In genomic region chr7:33932221-33932620, GRCh38 we compare ENCODE assay signal across 13 cellular contexts. TPM values are rescaled to one million over a fixed set of nuclear protein-coding genes. Genes with fewer than 3 reads are reported as not detected.
A peak's percentile ranks its signal among the peaks of the same experiment; 100 is the strongest.
DNase-seq lines count a peak whose midpoint lies in the region; ATAC-seq, FAIRE-seq and TF ChIP-seq lines count a peak whose summit lies in the region.
"Had no signal": no experiment of that assay in that cellular context is flagged by ENCODE, and none has a peak within 500 bp of the region (broad histone marks: within the 10 kb centered on the region; RNA-seq: fewer than 3 reads in every experiment).

No MANE protein-coding gene starts in this region.

- intact Hi-C loops in breast epithelium (cut with DNase I; ENCODE audit: low total_unique reads) (no loop called here), MCF 10A (cut with micrococcal nuclease) (loop anchor here (2.0 kb wide), 4 partner anchors 473 to 747 kb away; no protein-coding TSS in a partner anchor), upper lobe of right lung (cut with DNase I) (no loop called here)

- DNase-seq in breast epithelium (ENCODE audit: low spot score in 2 of 2) (no peak), MCF 10A (ENCODE audit: unreplicated experiment) (no peak), cerebellar cortex (ENCODE audit: low spot score) (peak; percentile 76), myocyte (ENCODE audit: low read depth) (peak; percentile 45), upper lobe of right lung (no peak), NCI-H524 treated with DMSO at 0.1 percent for 48 hours (lab: John Stamatoyannopoulos, UW) (no peak), GM19239 (ENCODE audit: insufficient read length, low spot score) (no peak), H4 (ENCODE audit: low spot score) (no peak)

- H3K27me3 Mint-ChIP-seq in MCF 10A (ENCODE audit: insufficient read depth, unreplicated experiment) = no peaks in the 10 kb centered on the region

- no peaks in the 10 kb centered on the region for H3K9me3 Mint-ChIP-seq in MCF 10A (ENCODE audit: unreplicated experiment)
- H3K9me3 Mint-ChIP-seq: activated CD8-positive, alpha-beta T cell treated with anti-CD3 and anti-CD28 coated beads for 36 hours; activated T-helper 2 cell treated with anti-CD3 and anti-CD28 coated beads, Interferon-gamma antibody, Interleukin-2, Interleukin-4, amounts not matched to agents 10 μg/mL and 5 μg/mL and 100 μg/mL, durations not matched to agents 14 hours and 24 hours and 36 hours; nephron; stimulated activated effector memory CD8-positive, alpha-beta T cell treated with anti-CD3 and anti-CD28 coated beads, Interleukin-12 subunit alpha, Interleukin-12 subunit beta, amount 100 ng/mL, for 72 hours had no signal

- H3K27ac ChIP-seq in breast epithelium (peak overlapping the region; percentile 8 to 48), upper lobe of right lung (peak overlapping the region; percentile 18)

- FAIRE-seq in GM19239 (lab: Jason Lieb, UNC) = no peak

- peaks cover 19% of the 10 kb centered on the region for H3K4me1 Mint-ChIP-seq in MCF 10A (ENCODE audit: insufficient read depth, unreplicated experiment)
- H3K4me1 Mint-ChIP-seq: stimulated activated effector memory CD8-positive, alpha-beta T cell treated with anti-CD3 and anti-CD28 coated beads, Interleukin-12 subunit alpha, Interleukin-12 subunit beta, amount 100 ng/mL, for 72 hours had no signal

- H3K4me3 ChIP-seq in breast epithelium (peak overlapping the region in 2 of 3 donors; percentile 39 to 55), upper lobe of right lung (peak overlapping the region; percentile 11)

- H3K27me3 ChIP-seq in breast epithelium (no peaks in the 10 kb centered on the region), upper lobe of right lung (no peaks in the 10 kb centered on the region)

- H3K4me3 Mint-ChIP-seq in MCF 10A (ENCODE audit: unreplicated experiment) = no peak overlapping the region
- H3K4me3 Mint-ChIP-seq: activated CD8-positive, alpha-beta T cell treated with anti-CD3 and anti-CD28 coated beads for 36 hours; stimulated activated effector memory CD8-positive, alpha-beta T cell treated with anti-CD3 and anti-CD28 coated beads, Interleukin-12 subunit alpha, Interleukin-12 subunit beta, amount 100 ng/mL, for 72 hours had no signal

- H3K9me3 ChIP-seq in breast epithelium (no peaks in the 10 kb centered on the region), upper lobe of right lung (no peaks in the 10 kb centered on the region)

- no TSS peak for BruUV-seq in MCF 10A (replicated peaks; lab: Mats Ljungman, UMichigan)

- CTCF ChIA-PET in MCF 10A (lab: Yijun Ruan, JAX) = interaction anchor here (0.6 to 11.5 kb wide), 70 partner anchors 11 to 783 kb away, joined by 3 to 177 read pairs (median 5); no protein-coding TSS in a partner anchor

- H3K36me3 ChIP-seq in breast epithelium (no peaks in the 10 kb centered on the region), upper lobe of right lung (no peaks in the 10 kb centered on the region)

- no peak overlapping the region for H3K27ac Mint-ChIP-seq in MCF 10A (ENCODE audit: low read depth, unreplicated experiment)
- H3K27ac Mint-ChIP-seq: activated CD8-positive, alpha-beta T cell treated with anti-CD3 and anti-CD28 coated beads for 36 hours; activated T-helper 2 cell treated with anti-CD3 and anti-CD28 coated beads, Interferon-gamma antibody, Interleukin-2, Interleukin-4, amounts not matched to agents 10 μg/mL and 5 μg/mL and 100 μg/mL, durations not matched to agents 14 hours and 24 hours and 36 hours; stimulated activated effector memory CD8-positive, alpha-beta T cell treated with anti-CD3 and anti-CD28 coated beads, Interleukin-12 subunit alpha, Interleukin-12 subunit beta, amount 100 ng/mL, for 72 hours had no signal

- no peaks in the 10 kb centered on the region for H3K4me1 ChIP-seq in breast epithelium
- peaks cover 6% of the 10 kb centered on the region for H3K4me1 ChIP-seq in upper lobe of right lung

- no peak for TF ChIP-seq CTCF in breast epithelium (IDR thresholded peaks at IDR 0.05)
- TF ChIP-seq CTCF in MCF 10A (IDR thresholded peaks at IDR 0.05; ENCODE audit: unreplicated experiment) = no peak
- no peak for TF ChIP-seq CTCF in upper lobe of right lung (IDR thresholded peaks at IDR 0.05)

- no peaks in the 10 kb centered on the region for H3K36me3 Mint-ChIP-seq in MCF 10A (ENCODE audit: insufficient read depth, unreplicated experiment)
- H3K36me3 Mint-ChIP-seq: stimulated activated effector memory CD8-positive, alpha-beta T cell treated with anti-CD3 and anti-CD28 coated beads, Interleukin-12 subunit alpha, Interleukin-12 subunit beta, amount 100 ng/mL, for 72 hours had no signal

- ATAC-seq in upper lobe of right lung = no peak

- POLR2A ChIA-PET in MCF 10A (lab: Yijun Ruan, JAX) = interaction anchor here (1.1 to 1.2 kb wide), 3 partner anchors 12 to 316 kb away, joined by 3 to 4 read pairs (median 3); no protein-coding TSS in a partner anchor

- no peak for TF ChIP-seq POLR2A in breast epithelium (IDR thresholded peaks at IDR 0.05)

RNA-seq across cellular contexts. Expression of gene BMPER, which starts 26.9 kb away (rescaled TPM):
- total RNA-seq in breast epithelium (1 to 10 TPM; 1.6 to 6.9 (median 2.0) TPM), MCF 10A (2022) (0.40 TPM in 1 of 2 replicates, not detected in the other), myocyte (1.3 and 3.1 TPM in 2 replicates), upper lobe of right lung (10.0 TPM)
- 2.2 TPM for polyA plus RNA-seq in myocyte (2012)
- total RNA-seq in H4 (2014; rRNA removed; shearing (Covaris generic)) = 0.08 and 0.19 TPM in 2 replicates
- total RNA-seq: activated CD8-positive, alpha-beta T cell treated with anti-CD3 and anti-CD28 coated beads for 36 hours; activated T-helper 2 cell treated with anti-CD3 and anti-CD28 coated beads, Interferon-gamma antibody, Interleukin-2, Interleukin-4, amounts not matched to agents 10 μg/mL and 5 μg/mL and 100 μg/mL, durations not matched to agents 14 hours and 24 hours and 36 hours; Calu3 had no signal

Comparison
In these comparisons a context has a peak if more than half of its experiments do, and no peak if none do; other contexts are left out.
1. DNase-seq: peak in cerebellar cortex (single experiment) and myocyte (single experiment); none in breast epithelium (0 of 2), MCF 10A (single experiment), upper lobe of right lung (single experiment), NCI-H524 treated with DMSO at 0.1 percent for 48 hours (single experiment), GM19239 (single experiment) and H4 (single experiment).